30 cellular contexts compared by ENCODE assay signal in genomic region chr17:50981279-50981678, GRCh38.
A peak's percentile ranks its signal among the peaks of the same experiment; 100 is the strongest.
DNase-seq lines count a peak whose midpoint lies in the region; ATAC-seq, FAIRE-seq and TF ChIP-seq lines count a peak whose summit lies in the region.
"Had no signal": no experiment of that assay in that cellular context is flagged by ENCODE, and none has a peak within 500 bp of the region (broad histone marks: within the 10 kb centered on the region; RNA-seq: fewer than 3 reads in every experiment).

No MANE protein-coding gene starts in this region.

- H3K4me3 ChIP-seq in HEK293 (ENCODE audit: low read depth, low read length) (no peak overlapping the region), K562 (no peak overlapping the region)
- H3K4me3 ChIP-seq: A549; BLaER1; BLaER1 treated with 17β-estradiol and CSF1 and Interleukin-3, amounts not matched to agents 10 nM and 100 nM had no signal

- H3K4me1 ChIP-seq in HEK293 (ENCODE audit: control insufficient read depth, insufficient read depth, low read length): peaks cover 4% of the 10 kb centered on the region; the same call in 1 of the 2 replicates
- peaks cover 0 to 28% of the 10 kb centered on the region in 2 experiments; a peak in 3 of 5 replicates for H3K4me1 ChIP-seq in K562 (replicated peaks in 1 of 2; ENCODE audit: control insufficient read depth in 2 of 2, insufficient read depth in 2 of 2, low read length in 2 of 2)
- H3K4me1 ChIP-seq: BE2C had no signal

- no peaks in the 10 kb centered on the region for H3K27me3 ChIP-seq in K562 (ENCODE audit: control insufficient read depth in 2 of 2, insufficient read depth in 2 of 2, low read length in 2 of 2)
- H3K27me3 ChIP-seq: BE2C; BLaER1; BLaER1 treated with 17β-estradiol and CSF1 and Interleukin-3, amounts not matched to agents 10 nM and 100 nM had no signal

- no peak for TF ChIP-seq RAD21 in K562 (CRISPR knock-in tag; conservative IDR thresholded peaks at IDR 0.05 in 1 of 2, IDR thresholded peaks at IDR 0.05 in 1 of 2)

- intact Hi-C loops in K562 (cut with micrococcal nuclease): no loop called here

- DNase-seq in K562 (ENCODE audit: extremely low read depth in 1 of 4, low spot score in 3 of 4) (no peak), retina (no peak), 8988T (no peak)
- DNase-seq: ACHN; AML-193; BE2C; C1 segment of cervical spinal cord; Caco-2; Calu3; CD4-positive, alpha-beta memory T cell; CD4-positive, alpha-beta T cell; CD4-positive, CD25-positive, alpha-beta regulatory T cell; CD8-positive, alpha-beta memory T cell; CD8-positive, alpha-beta T cell; COR-L47; DMS 273 treated with DMSO at 0.1 percent for 48 hours; DMS153; DMS53; DMS79; DMS79 treated with DMSO at 0.1 percent for 48 hours; DND-41; EL had no signal

- no peak overlapping the region for H3K9ac ChIP-seq in K562 (ENCODE audit: insufficient read depth in 1 of 2, low read depth in 2 of 2, low read length in 2 of 2)
- H3K9ac ChIP-seq: BLaER1; BLaER1 treated with 17β-estradiol and CSF1 and Interleukin-3, amounts not matched to agents 10 nM and 100 nM had no signal

- in situ Hi-C loops in K562 (cut with MboI): no loop called here

- no peak for TF ChIP-seq CTCF in HEK293 (tag by site-specific recombination; IDR thresholded peaks at IDR 0.05)
- no peak for TF ChIP-seq CTCF in K562 (IDR thresholded peaks at IDR 0.05 in 2 of 3, conservative IDR thresholded peaks at IDR 0.05 in 1 of 3; ENCODE audit: insufficient read depth in 2 of 3, low read depth in 1 of 3, low read length in 3 of 3)

- ATAC-seq in K562: no peak
- ATAC-seq: A549; CD8-positive, alpha-beta T cell had no signal

- TF ChIP-seq EP300 in K562 (IDR thresholded peaks at IDR 0.05; ENCODE audit: low read length): no peak

- no peak for TF ChIP-seq POLR2A in K562 (conservative IDR thresholded peaks at IDR 0.05)

- H4K20me1 ChIP-seq in K562 (replicated peaks; ENCODE audit: control insufficient read depth, insufficient read depth, low read length): no peaks in the 10 kb centered on the region
- H4K20me1 ChIP-seq: BLaER1; BLaER1 treated with 17β-estradiol and CSF1 and Interleukin-3, amounts not matched to agents 10 nM and 100 nM had no signal

- CTCF ChIA-PET in HEK293 (lab: Yijun Ruan, JAX): interaction anchor here (0.6 to 0.9 kb wide), 3 partner anchors 24 to 199 kb away, joined by 3 to 4 read pairs (median 4); no protein-coding TSS in a partner anchor
- CTCF ChIA-PET in K562 (lab: Yijun Ruan, JAX; ENCODE audit: low intra/inter-chr PET ratio): no interaction called here

- H3K9me1 ChIP-seq in K562 (ENCODE audit: control insufficient read depth, insufficient read depth, low read length): no peaks in the 10 kb centered on the region

- no peaks in the 10 kb centered on the region for H3K79me2 ChIP-seq in K562 (ENCODE audit: control insufficient read depth, insufficient read depth, low read length)

- H3K27ac ChIP-seq in HEK293 (ENCODE audit: extremely low read depth, low read depth, low read length) (no peak overlapping the region), K562 (ENCODE audit: extremely low read depth, low read depth, low read length) (no peak overlapping the region)
- H3K27ac ChIP-seq: 22Rv1; A549; BLaER1; BLaER1 treated with 17β-estradiol and CSF1 and Interleukin-3, amounts not matched to agents 10 nM and 100 nM; C4-2B had no signal

- no peak for FAIRE-seq in K562 (lab: Jason Lieb, UNC)
- FAIRE-seq: A204.1, D721Med had no signal

- H3K36me3 ChIP-seq in HEK293 (ENCODE audit: control insufficient read depth in 2 of 2, insufficient read depth in 1 of 2, low read length in 2 of 2): peaks cover 60 to 84% of the 10 kb centered on the region in 2 experiments
- peaks cover 90% of the 10 kb centered on the region for H3K36me3 ChIP-seq in K562 (ENCODE audit: control insufficient read depth, insufficient read depth, low read length)

- BruUV-seq in K562 (replicated peaks; lab: Mats Ljungman, UMichigan): no TSS peak

- POLR2A ChIA-PET in HEK293 (lab: Yijun Ruan, JAX): interaction anchor here (0.7 kb wide), 1 partner anchor 172 kb away, joined by 3 read pairs; no protein-coding TSS in a partner anchor
- POLR2A ChIA-PET in K562 (lab: Yijun Ruan, JAX): no interaction called here

- H3K9me3 ChIP-seq in HEK293 (ENCODE audit: control insufficient read depth, insufficient read depth, low read depth, low read length): no peaks in the 10 kb centered on the region
- H3K9me3 ChIP-seq in K562 (replicated peaks; ENCODE audit: control insufficient read depth, insufficient read depth, low read depth, low read length): no peaks in the 10 kb centered on the region
- H3K9me3 ChIP-seq: A549; BE2C; BLaER1; BLaER1 treated with 17β-estradiol and CSF1 and Interleukin-3, amounts not matched to agents 10 nM and 100 nM; Caco-2 had no signal

- no peak overlapping the region for H3K4me2 ChIP-seq in K562 (ENCODE audit: insufficient read depth, low read length)
- H3K4me2 ChIP-seq: A549; BLaER1; BLaER1 treated with 17β-estradiol and CSF1 and Interleukin-3, amounts not matched to agents 10 nM and 100 nM had no signal

- H2AFZ ChIP-seq in K562 (ENCODE audit: low read depth, low read length): no peak overlapping the region

TF ChIP-seq in HEK293, 187 proteins besides CTCF, POLR2A, EP300 and RAD21:
- peak; percentile 85 for TF ChIP-seq ZNF366 (tag by site-specific recombination; conservative IDR thresholded peaks at IDR 0.05)
- no peak for TF ChIP-seq ZNF571 (tag by site-specific recombination; IDR thresholded peaks at IDR 0.05)
- TF ChIP-seq GLIS1 (tag by site-specific recombination; IDR thresholded peaks at IDR 0.05): no peak

TF ChIP-seq in K562, 482 proteins besides CTCF, POLR2A, EP300 and RAD21:
- TF ChIP-seq PPARD (CRISPR knock-in tag; IDR thresholded peaks at IDR 0.05): no peak
- peak; percentile 35; the same call in 1 of the 2 replicates for TF ChIP-seq ZBTB2 (IDR thresholded peaks at IDR 0.05)
- peak; percentile 45; the same call in 1 of the 2 replicates for TF ChIP-seq GATAD2B (IDR thresholded peaks at IDR 0.05; ENCODE audit: borderline replicate concordance)
- TF ChIP-seq NR1H2 (CRISPR knock-in tag; IDR thresholded peaks at IDR 0.05): no peak
- TF ChIP-seq DACH1 (IDR thresholded peaks at IDR 0.05; ENCODE audit: partially characterized antibody): peak; percentile 96
